ENCODE assay signal across 8 cellular contexts in genomic region chr10:69317175-69318086, GRCh38. TPM values are rescaled to one million over a fixed set of nuclear protein-coding genes. Genes with fewer than 3 reads are reported as not detected.
DNase-seq lines count a peak whose midpoint lies in the region; ATAC-seq and TF ChIP-seq lines count a peak whose summit lies in the region.

No MANE protein-coding gene starts in this region.

- H3K9me3 ChIP-seq in esophagus (ENCODE audit: control insufficient read depth in 2 of 2, insufficient read depth in 1 of 2, low read depth in 1 of 2, low read length in 1 of 2), result no peaks in the 10 kb centered on the region
- H3K9me3 ChIP-seq in prostate gland, result no peaks in the 10 kb centered on the region

- 51 to 54% methylated on average over 10 of the region's 10 CpGs for WGBS in esophagus, 2 donors
- WGBS in prostate gland, result 52% methylated on average over 10 of the region's 10 CpGs

- H3K4me3 Mint-ChIP-seq in activated CD4-positive, alpha-beta T cell treated with anti-CD3 and anti-CD28 coated beads, Interleukin-2, amount 10 ng/mL, durations not matched to agents 24 days and 14 days, result peak overlapping the region; percentile 98

- H3K36me3 Mint-ChIP-seq in activated CD4-positive, alpha-beta T cell treated with anti-CD3 and anti-CD28 coated beads, Interleukin-2, amount 10 ng/mL, durations not matched to agents 24 days and 14 days (ENCODE audit: low read depth), result peaks cover 9% of the 10 kb centered on the region

- no peaks in the 10 kb centered on the region for H3K27me3 Mint-ChIP-seq in activated CD4-positive, alpha-beta T cell treated with anti-CD3 and anti-CD28 coated beads, Interleukin-2, amount 10 ng/mL, durations not matched to agents 24 days and 14 days

- H3K27ac ChIP-seq in esophagus (ENCODE audit: low read depth in 2 of 2, low read length in 1 of 2), result peak overlapping the region; percentile 99
- peak overlapping the region; percentile 94 to 98 for H3K27ac ChIP-seq in prostate gland

- H3K27ac Mint-ChIP-seq in activated CD4-positive, alpha-beta T cell treated with anti-CD3 and anti-CD28 coated beads, Interleukin-2, amount 10 ng/mL, durations not matched to agents 24 days and 14 days, result peak overlapping the region; percentile 98

- DNase-seq in activated CD4-positive, alpha-beta T cell treated with anti-CD3 and anti-CD28 coated beads, Interleukin-2, amount 10 ng/mL, durations not matched to agents 24 days and 14 days, result peak; percentile 75
- no peak for DNase-seq in activated CD4-positive, alpha-beta T cell treated with anti-CD3 and anti-CD28 coated beads, Interleukin-2, amount 50 U/mL, for 1 hour
- DNase-seq in SK-N-DZ (ENCODE audit: low spot score) (peak; percentile 56), prostate gland (ENCODE audit: low spot score) (no peak), NCI-H187 treated with DMSO at 0.1 percent for 48 hours (lab: John Stamatoyannopoulos, UW) (no peak)

- peaks cover 30% of the 10 kb centered on the region for H3K4me1 Mint-ChIP-seq in activated CD4-positive, alpha-beta T cell treated with anti-CD3 and anti-CD28 coated beads, Interleukin-2, amount 10 ng/mL, durations not matched to agents 24 days and 14 days

- H3K4me1 ChIP-seq in esophagus (ENCODE audit: control insufficient read depth in 2 of 2, insufficient read depth in 2 of 2, low read length in 1 of 2) (peaks cover 9 to 23% of the 10 kb centered on the region in 2 donors), prostate gland (replicated peaks) (peaks cover 17% of the 10 kb centered on the region)

- intact Hi-C loops in activated CD4-positive, alpha-beta T cell treated with anti-CD3 and anti-CD28 coated beads, Interleukin-2, amount 10 ng/mL, durations not matched to agents 24 days and 14 days (cut with micrococcal nuclease), result loop anchor here (1.0 to 2.0 kb wide), 8 partner anchors 27 to 417 kb away; partner anchors contain the start of gene DDX50
- intact Hi-C loops in prostate gland (cut with DNase I), result loop anchor here (5.0 kb wide), 4 partner anchors 45 to 80 kb away; no protein-coding TSS in a partner anchor

- H3K9me3 Mint-ChIP-seq in activated CD4-positive, alpha-beta T cell treated with anti-CD3 and anti-CD28 coated beads, Interleukin-2, amount 10 ng/mL, durations not matched to agents 24 days and 14 days, result no peaks in the 10 kb centered on the region

- H3K4me3 ChIP-seq in esophagus (ENCODE audit: low read depth in 1 of 2, low read length in 2 of 2) (peak overlapping the region; percentile 93 to 97), prostate gland (peak overlapping the region; percentile 95 to 98)

- H3K27me3 ChIP-seq in esophagus (ENCODE audit: control insufficient read depth in 1 of 2, insufficient read depth in 2 of 2, low read length in 2 of 2) (no peaks in the 10 kb centered on the region), prostate gland (replicated peaks; ENCODE audit: insufficient read depth) (no peaks in the 10 kb centered on the region)

- no peak for TF ChIP-seq POLR2A in prostate gland (IDR thresholded peaks at IDR 0.05)

- H3K36me3 ChIP-seq in esophagus (ENCODE audit: control insufficient read depth in 2 of 2, insufficient read depth in 2 of 2, low read length in 1 of 2) (no peaks in the 10 kb centered on the region), prostate gland (no peaks in the 10 kb centered on the region)

- ATAC-seq in HG02798 (IDR thresholded peaks at IDR 0.05; ENCODE audit: poor library complexity, unreplicated experiment), result peak; percentile 39
- no peak for ATAC-seq in HG03196 (IDR thresholded peaks at IDR 0.05; ENCODE audit: unreplicated experiment)

- TF ChIP-seq CTCF in prostate gland (IDR thresholded peaks at IDR 0.05), result no peak

RNA-seq across cellular contexts. Expression of gene HK1, which starts 39.1 kb away (rescaled TPM):
- 183 and 185 TPM in 2 replicates for total RNA-seq in activated CD4-positive, alpha-beta T cell treated with anti-CD3 and anti-CD28 coated beads, Interleukin-2, amount 10 ng/mL, durations not matched to agents 24 days and 14 days
- 29.0 and 30.3 TPM in 2 replicates for polyA plus RNA-seq in SK-N-DZ (2014; cell fraction: cytosol; rRNA removed)
- 16.1 and 17.1 TPM in 2 replicates for polyA plus RNA-seq in SK-N-DZ (2014; cell fraction: nucleus; rRNA removed)
- polyA plus RNA-seq in esophagus, result 100 to 1,000 TPM in 1 of 2 donors, 10 to 100 TPM in 1; 52.1 to 105 TPM
- total RNA-seq in prostate gland, result 100 to 1,000 TPM in 1 of 2 donors, 10 to 100 TPM in 1; 67.8 to 134 TPM

Comparison
In these comparisons a context has a peak if more than half of its experiments do, and no peak if none do; other contexts are left out.
1. DNase-seq: peak in activated CD4-positive, alpha-beta T cell treated with anti-CD3 and anti-CD28 coated beads, Interleukin-2, amount 10 ng/mL, durations not matched to agents 24 days and 14 days (single experiment) and SK-N-DZ (single experiment); none in activated CD4-positive, alpha-beta T cell treated with anti-CD3 and anti-CD28 coated beads, Interleukin-2, amount 50 U/mL, for 1 hour (single experiment), prostate gland (single experiment) and NCI-H187 treated with DMSO at 0.1 percent for 48 hours (single experiment).